ENCODE assay signal across 18 cellular contexts in genomic region chr13:66353664-66354063, GRCh38.
DNase-seq lines count a peak whose midpoint lies in the region; ATAC-seq and TF ChIP-seq lines count a peak whose summit lies in the region.
"Had no signal": no experiment of that assay in that cellular context is flagged by ENCODE, and none has a peak within 500 bp of the region (broad histone marks: within the 10 kb centered on the region; RNA-seq: fewer than 3 reads in every experiment).

No MANE protein-coding gene starts in this region.

- in situ Hi-C loops in mammary epithelial cell (cut with MboI; ENCODE audit: low sequenced_read_pairs in 2 of 2), result no loop called here

- H4K20me1 ChIP-seq in mammary epithelial cell (ENCODE audit: insufficient read depth, low read length), result no peaks in the 10 kb centered on the region

- DNase-seq in MCF 10A (ENCODE audit: unreplicated experiment) (peak; percentile 1), mammary epithelial cell (no peak), NCI-H2029 treated with DMSO at 0.1 percent for 48 hours (lab: John Stamatoyannopoulos, UW) (peak; percentile 5), progenitor cell of endocrine pancreas (ENCODE audit: low spot score, unreplicated experiment) (no peak), T1000 (lab: John Stamatoyannopoulos, UW) (no peak), NCI-H226 (no peak)
- DNase-seq: activated CD4-positive, alpha-beta T cell treated with anti-CD3 and anti-CD28 coated beads, Interleukin-2, amount 50 U/mL, for 4 hours; activated naive CD8-positive, alpha-beta T cell treated with anti-CD3 and anti-CD28 coated beads, Interleukin-2, amount 50 U/mL, for 24 hours; activated T-cell treated with anti-CD3 and anti-CD28 coated beads, Interleukin-2, amount 50 U/mL, for 48 hours; colonic mucosa; DMS79; head of caudate nucleus; uterus had no signal

- H3K36me3 Mint-ChIP-seq in MCF 10A (ENCODE audit: insufficient read depth, unreplicated experiment) (peaks cover 6% of the 10 kb centered on the region), progenitor cell of endocrine pancreas (ENCODE audit: insufficient read depth) (no peaks in the 10 kb centered on the region)

- ATAC-seq in GM21528 (IDR thresholded peaks at IDR 0.05; ENCODE audit: low FRiP score, unreplicated experiment), result no peak
- ATAC-seq: activated naive CD8-positive, alpha-beta T cell treated with anti-CD3 and anti-CD28 coated beads, Interleukin-2, amount 50 U/mL, for 24 hours; esophagus mucosa; HepG2 had no signal

- no peak overlapping the region for H3K9ac ChIP-seq in mammary epithelial cell (ENCODE audit: insufficient read depth, low read length)
- no peak overlapping the region for H3K9ac ChIP-seq in endocrine pancreas (ENCODE audit: control insufficient read depth, insufficient read depth, low read length)

- H3K9me3 ChIP-seq in mammary epithelial cell (replicated peaks; ENCODE audit: insufficient read depth, low read length), result no peaks in the 10 kb centered on the region
- no peaks in the 10 kb centered on the region for H3K9me3 ChIP-seq in endocrine pancreas (ENCODE audit: control insufficient read depth, low read length)
- H3K9me3 ChIP-seq: colonic mucosa, uterus had no signal

- H3K9me3 Mint-ChIP-seq in MCF 10A (ENCODE audit: unreplicated experiment), result no peaks in the 10 kb centered on the region
- no peaks in the 10 kb centered on the region for H3K9me3 Mint-ChIP-seq in progenitor cell of endocrine pancreas (ENCODE audit: low read depth)
- H3K9me3 Mint-ChIP-seq: activated naive CD8-positive, alpha-beta T cell treated with anti-CD3 and anti-CD28 coated beads, Interleukin-2, amount 50 U/mL, for 24 hours had no signal

- WGBS in mammary epithelial cell (ENCODE audit: low coverage, missing lambda C conversion rate), result 25% methylated on average over 2 of the region's 2 CpGs

- no peaks in the 10 kb centered on the region for H3K4me1 ChIP-seq in mammary epithelial cell (ENCODE audit: insufficient read depth, low read length)
- H3K4me1 ChIP-seq in endocrine pancreas (ENCODE audit: control insufficient read depth, insufficient read depth, low read length), result peaks cover 9% of the 10 kb centered on the region
- H3K4me1 ChIP-seq: colonic mucosa, uterus had no signal

- H2AFZ ChIP-seq in mammary epithelial cell (ENCODE audit: low read depth, low read length), result no peak overlapping the region

- no peak overlapping the region for H3K27ac ChIP-seq in mammary epithelial cell (ENCODE audit: insufficient read depth, low read depth, low read length)
- H3K27ac ChIP-seq: colonic mucosa, uterus had no signal

- H3K4me2 ChIP-seq in mammary epithelial cell (ENCODE audit: insufficient read depth, low read depth, low read length), result no peak overlapping the region

- no peaks in the 10 kb centered on the region for H3K27me3 Mint-ChIP-seq in MCF 10A (ENCODE audit: insufficient read depth, unreplicated experiment)
- H3K27me3 Mint-ChIP-seq in progenitor cell of endocrine pancreas, result no peaks in the 10 kb centered on the region
- H3K27me3 Mint-ChIP-seq: activated naive CD8-positive, alpha-beta T cell treated with anti-CD3 and anti-CD28 coated beads, Interleukin-2, amount 50 U/mL, for 24 hours; B cell had no signal

- POLR2A ChIA-PET in MCF 10A (lab: Yijun Ruan, JAX), result interaction anchor here (1.2 kb wide), 1 partner anchor 8 kb away, joined by 3 read pairs; no protein-coding TSS in a partner anchor

- intact Hi-C loops in MCF 10A (cut with micrococcal nuclease) (no loop called here), mammary epithelial cell (cut with micrococcal nuclease) (no loop called here)

- no peaks in the 10 kb centered on the region for H3K36me3 ChIP-seq in mammary epithelial cell (ENCODE audit: insufficient read depth, low read length)
- H3K36me3 ChIP-seq in endocrine pancreas (ENCODE audit: control insufficient read depth, insufficient read depth, low read length), result no peaks in the 10 kb centered on the region
- H3K36me3 ChIP-seq: colonic mucosa, uterus had no signal

- no peaks in the 10 kb centered on the region for H3K79me2 ChIP-seq in mammary epithelial cell (ENCODE audit: insufficient read depth, low read length)

- H3K4me3 ChIP-seq in mammary epithelial cell (replicated peaks in 1 of 3; ENCODE audit: insufficient read depth in 1 of 3, low read depth in 2 of 3, low read length in 3 of 3), result no peak overlapping the region
- H3K4me3 ChIP-seq in endocrine pancreas (ENCODE audit: control insufficient read depth, insufficient read depth, low read length), result peak overlapping the region; percentile 18
- H3K4me3 ChIP-seq: colonic mucosa, uterus had no signal

- no peak for TF ChIP-seq CTCF in MCF 10A (IDR thresholded peaks at IDR 0.05; ENCODE audit: unreplicated experiment)
- no peak for TF ChIP-seq CTCF in mammary epithelial cell (conservative IDR thresholded peaks at IDR 0.05 in 1 of 2, IDR thresholded peaks at IDR 0.05 in 1 of 2; ENCODE audit: extremely low read depth in 1 of 2, insufficient read depth in 1 of 2, low read depth in 1 of 2, low read length in 2 of 2)
- peak; percentile 22 for TF ChIP-seq CTCF in progenitor cell of endocrine pancreas (IDR thresholded peaks at IDR 0.05; ENCODE audit: unreplicated experiment)

- H3K4me1 Mint-ChIP-seq in MCF 10A (ENCODE audit: insufficient read depth, unreplicated experiment) (peaks cover 3% of the 10 kb centered on the region), progenitor cell of endocrine pancreas (ENCODE audit: low read depth) (peaks cover 46% of the 10 kb centered on the region)
- H3K4me1 Mint-ChIP-seq: activated naive CD8-positive, alpha-beta T cell treated with anti-CD3 and anti-CD28 coated beads, Interleukin-2, amount 50 U/mL, for 24 hours; B cell had no signal

- no peak overlapping the region for H3K27ac Mint-ChIP-seq in MCF 10A (ENCODE audit: low read depth, unreplicated experiment)
- H3K27ac Mint-ChIP-seq in progenitor cell of endocrine pancreas, result no peak overlapping the region
- H3K27ac Mint-ChIP-seq: activated naive CD8-positive, alpha-beta T cell treated with anti-CD3 and anti-CD28 coated beads, Interleukin-2, amount 50 U/mL, for 24 hours; B cell had no signal

- dilution Hi-C loops in mammary epithelial cell (cut with HindIII; ENCODE audit: low sequenced_read_pairs), result loop anchor here (10.0 kb wide), 1 partner anchor 1101 kb away; no protein-coding TSS in a partner anchor

- H3K27me3 ChIP-seq in mammary epithelial cell (ENCODE audit: insufficient read depth, low read length) (no peaks in the 10 kb centered on the region), endocrine pancreas (ENCODE audit: control insufficient read depth, insufficient read depth, low read length) (no peaks in the 10 kb centered on the region)
- H3K27me3 ChIP-seq: colonic mucosa, uterus had no signal

- no TSS peak for BruUV-seq in MCF 10A (replicated peaks; lab: Mats Ljungman, UMichigan)
- no TSS peak for BruUV-seq in mammary epithelial cell (replicated peaks; lab: Mats Ljungman, UMichigan)

- CTCF ChIA-PET in MCF 10A (lab: Yijun Ruan, JAX) (interaction anchor here (0.7 kb wide), 1 partner anchor 1888 kb away, joined by 3 read pairs; no protein-coding TSS in a partner anchor), mammary epithelial cell (lab: Charles Lee; ENCODE audit: low non-redundant PET) (no interaction called here)

- H3K4me3 Mint-ChIP-seq in MCF 10A (ENCODE audit: unreplicated experiment), result no peak overlapping the region
- H3K4me3 Mint-ChIP-seq in progenitor cell of endocrine pancreas (ENCODE audit: low read depth), result no peak overlapping the region
- H3K4me3 Mint-ChIP-seq: activated naive CD8-positive, alpha-beta T cell treated with anti-CD3 and anti-CD28 coated beads, Interleukin-2, amount 50 U/mL, for 24 hours; B cell had no signal

Comparison
In these comparisons a context has a peak if more than half of its experiments do, and no peak if none do; other contexts are left out.
1. DNase-seq: peak in MCF 10A (single experiment) and NCI-H2029 treated with DMSO at 0.1 percent for 48 hours (single experiment); none in mammary epithelial cell (single experiment), progenitor cell of endocrine pancreas (single experiment), T1000 (single experiment) and NCI-H226 (single experiment).